21 cellular contexts compared by ENCODE assay signal in genomic region chr17:51144266-51145022, GRCh38. TPM values are rescaled to one million over a fixed set of nuclear protein-coding genes. Genes with fewer than 3 reads are reported as not detected.
DNase-seq lines count a peak whose midpoint lies in the region; TF ChIP-seq lines count a peak whose summit lies in the region.
"Had no signal": no experiment of that assay in that cellular context is flagged by ENCODE, and none has a peak within 500 bp of the region (broad histone marks: within the 10 kb centered on the region; RNA-seq: fewer than 3 reads in every experiment).

No MANE protein-coding gene starts in this region.

- no peak overlapping the region for H3K4me3 Mint-ChIP-seq in Caco-2 (ENCODE audit: unreplicated experiment)
- H3K4me3 Mint-ChIP-seq: activated naive CD4-positive, alpha-beta T cell treated with anti-CD3 and anti-CD28 coated beads, Interleukin-2, amount 50 U/mL, for 24 hours; activated T-cell treated with anti-CD3 and anti-CD28 coated beads, Interleukin-2, amount 50 U/mL, for 72 hours; naive thymus-derived CD4-positive, alpha-beta T cell; stimulated activated naive B cell treated with anti-CD40 and anti-IgM and Interleukin-4, amounts not matched to agents 10 μg/mL and 1 μg/mL and 100 μg/mL, for 72 hours had no signal

- no peaks in the 10 kb centered on the region for H3K9me3 ChIP-seq in Caco-2
- H3K9me3 ChIP-seq: ascending aorta had no signal

- peaks cover 13% of the 10 kb centered on the region; the same call in 1 of the 2 replicates for H3K4me1 ChIP-seq in Caco-2
- H3K4me1 ChIP-seq: ascending aorta, parathyroid adenoma had no signal

- H3K9me3 Mint-ChIP-seq in Caco-2 (ENCODE audit: unreplicated experiment): no peaks in the 10 kb centered on the region
- H3K9me3 Mint-ChIP-seq: activated naive CD4-positive, alpha-beta T cell treated with anti-CD3 and anti-CD28 coated beads, Interleukin-2, amount 50 U/mL, for 24 hours; activated T-cell treated with anti-CD3 and anti-CD28 coated beads, Interleukin-2, amount 50 U/mL, for 72 hours; naive thymus-derived CD4-positive, alpha-beta T cell; stimulated activated naive B cell treated with anti-CD40 and anti-IgM and Interleukin-4, amounts not matched to agents 10 μg/mL and 1 μg/mL and 100 μg/mL, for 72 hours had no signal

- intact Hi-C loops in Caco-2 (cut with micrococcal nuclease; ENCODE audit: unreplicated experiment): no loop called here

- H3K36me3 ChIP-seq in Caco-2 (ENCODE audit: control insufficient read depth, insufficient read depth, low read length) (no peaks in the 10 kb centered on the region), H7 (replicated peaks; ENCODE audit: control insufficient read depth, insufficient read depth, low read length) (no peaks in the 10 kb centered on the region)
- H3K36me3 ChIP-seq: ascending aorta had no signal

- H3K27ac Mint-ChIP-seq in Caco-2 (ENCODE audit: unreplicated experiment): peak overlapping the region; percentile 24
- H3K27ac Mint-ChIP-seq: activated naive CD4-positive, alpha-beta T cell treated with anti-CD3 and anti-CD28 coated beads, Interleukin-2, amount 50 U/mL, for 24 hours; activated T-cell treated with anti-CD3 and anti-CD28 coated beads, Interleukin-2, amount 50 U/mL, for 72 hours; naive thymus-derived CD4-positive, alpha-beta T cell; stimulated activated naive B cell treated with anti-CD40 and anti-IgM and Interleukin-4, amounts not matched to agents 10 μg/mL and 1 μg/mL and 100 μg/mL, for 72 hours had no signal

- DNase-seq in Caco-2 (no peak), H7 (peak; percentile 25), NCI-H2227 treated with DMSO at 0.1 percent for 48 hours (lab: John Stamatoyannopoulos, UW) (peak; percentile 38), left kidney (ENCODE audit: low read depth, low spot score) (peak; percentile 66), germinal center (ENCODE audit: low spot score) (no peak), KG1 (lab: John Stamatoyannopoulos, UW) (no peak)
- no peak for DNase-seq in activated naive CD4-positive, alpha-beta T cell treated with anti-CD3 and anti-CD28 coated beads, Interleukin-2, amount 50 U/mL, for 16 hours
- no peak for DNase-seq in activated T-cell treated with anti-CD3 and anti-CD28 coated beads, Interleukin-2, amount 50 U/mL, for 48 hours
- DNase-seq: activated T-cell treated with anti-CD3 and anti-CD28 coated beads, Interleukin-2, amount 50 U/mL, for 72 hours; GOT3; Kasumi-1; mesenchymal stem cell; naive thymus-derived CD4-positive, alpha-beta T cell; NCI-H1105; NCI-H510A; stimulated activated CD4-positive, alpha-beta T cell treated with anti-CD3 and anti-CD28 coated beads, Interleukin-1b, Interleukin-23, amount 100 ng/mL, for 48 hours; stimulated activated naive B cell treated with anti-CD40 and anti-IgM and Interleukin-4, amounts not matched to agents 10 μg/mL and 1 μg/mL and 100 μg/mL, for 72 hours had no signal

- no peak for TF ChIP-seq CTCF in Caco-2 (IDR thresholded peaks at IDR 0.05; ENCODE audit: insufficient read depth in 1 of 2, low read depth in 1 of 2, low read length in 1 of 2, severe bottlenecking in 1 of 2, unreplicated experiment in 1 of 2)

- H3K4me1 Mint-ChIP-seq in Caco-2 (ENCODE audit: low read depth, unreplicated experiment): peaks cover 36% of the 10 kb centered on the region

- H3K27me3 ChIP-seq in Caco-2 (replicated peaks; ENCODE audit: control insufficient read depth, insufficient read depth, low read length) (no peaks in the 10 kb centered on the region), H7 (ENCODE audit: control insufficient read depth, insufficient read depth, low read length) (no peaks in the 10 kb centered on the region)
- H3K27me3 ChIP-seq: ascending aorta had no signal

- H3K27me3 Mint-ChIP-seq in Caco-2 (ENCODE audit: insufficient read depth, unreplicated experiment): no peaks in the 10 kb centered on the region
- H3K27me3 Mint-ChIP-seq: activated naive CD4-positive, alpha-beta T cell treated with anti-CD3 and anti-CD28 coated beads, Interleukin-2, amount 50 U/mL, for 24 hours; naive thymus-derived CD4-positive, alpha-beta T cell had no signal

- BruUV-seq in Caco-2 (replicated peaks; lab: Mats Ljungman, UMichigan): no TSS peak

- no peaks in the 10 kb centered on the region for H3K36me3 Mint-ChIP-seq in Caco-2 (ENCODE audit: insufficient read depth, unreplicated experiment)
- H3K36me3 Mint-ChIP-seq: activated naive CD4-positive, alpha-beta T cell treated with anti-CD3 and anti-CD28 coated beads, Interleukin-2, amount 50 U/mL, for 24 hours; stimulated activated naive B cell treated with anti-CD40 and anti-IgM and Interleukin-4, amounts not matched to agents 10 μg/mL and 1 μg/mL and 100 μg/mL, for 72 hours had no signal

- H3K4me3 ChIP-seq in Caco-2 (ENCODE audit: low read depth, low read length) (no peak overlapping the region), H7 (ENCODE audit: insufficient read depth, low read depth, low read length) (no peak overlapping the region)
- H3K4me3 ChIP-seq: ascending aorta, GM12878 had no signal

- POLR2A ChIA-PET in Caco-2 (lab: Charles Lee): no interaction called here

- CTCF ChIA-PET in Caco-2 (lab: Charles Lee): no interaction called here

RNA-seq across cellular contexts. Expression of gene NME1, which starts 8.9 kb away (rescaled TPM):
- total RNA-seq in Caco-2 (2022): 278 and 336 TPM in 2 replicates
- 168 and 211 TPM in 2 replicates for total RNA-seq in H7 (2014; rRNA removed; shearing (Covaris generic))

RNA-seq across cellular contexts. Expression of gene NME2, which starts 21.8 kb away (rescaled TPM):
- 734 and 821 TPM in 2 replicates for total RNA-seq in Caco-2 (2022)
- total RNA-seq in H7 (2014; rRNA removed; shearing (Covaris generic)): 605 and 649 TPM in 2 replicates

RNA-seq across cellular contexts. Expression of gene SPAG9, which starts 23.8 kb away (rescaled TPM):
- total RNA-seq in Caco-2 (2022): 130 and 142 TPM in 2 replicates
- total RNA-seq in H7 (2014; rRNA removed; shearing (Covaris generic)): 29.8 and 42.0 TPM in 2 replicates

Comparison
In these comparisons a context has a peak if more than half of its experiments do, and no peak if none do; other contexts are left out.
1. DNase-seq: peak in H7 (single experiment), NCI-H2227 treated with DMSO at 0.1 percent for 48 hours (single experiment) and left kidney (single experiment); none in Caco-2 (0 of 2), activated naive CD4-positive, alpha-beta T cell treated with anti-CD3 and anti-CD28 coated beads, Interleukin-2, amount 50 U/mL, for 16 hours (single experiment), germinal center (single experiment), KG1 (single experiment) and activated T-cell treated with anti-CD3 and anti-CD28 coated beads, Interleukin-2, amount 50 U/mL, for 48 hours (0 of 2).